Comparison of ENCODE assay signal across 11 cellular contexts in the genomic region with DNA sequence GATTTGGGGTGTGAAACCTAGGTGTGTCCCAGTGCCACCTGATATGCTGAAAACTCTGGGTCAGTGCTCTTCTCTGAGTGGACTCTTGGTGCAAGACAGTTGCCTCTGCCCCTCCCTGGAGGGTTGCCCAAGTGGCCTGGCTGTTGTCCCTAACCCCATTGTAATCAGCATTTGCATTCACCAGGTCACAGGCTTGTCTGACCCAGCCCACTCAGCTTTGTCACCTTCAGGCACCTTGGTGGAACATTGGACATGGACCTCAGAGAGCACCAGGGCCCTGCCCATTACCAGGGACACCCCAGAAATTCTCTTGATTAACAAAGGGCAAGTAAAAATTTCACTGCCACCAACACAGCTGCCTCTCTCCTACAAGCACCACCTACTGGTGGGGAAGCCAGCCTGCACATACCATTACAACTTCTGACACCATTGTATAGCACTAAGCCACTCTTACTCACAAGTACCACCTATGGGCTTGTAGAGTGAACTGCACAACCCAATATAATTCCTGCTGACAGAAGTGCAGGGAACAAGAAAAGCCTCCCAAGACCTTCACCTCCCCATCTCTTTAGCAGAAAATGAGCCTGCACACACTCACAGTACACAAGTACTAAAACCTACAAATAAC.
DNase-seq lines count a peak whose midpoint lies in the region; ATAC-seq and TF ChIP-seq lines count a peak whose summit lies in the region.
"Had no signal": no experiment of that assay in that cellular context is flagged by ENCODE, and none has a peak within 500 bp of the region (broad histone marks: within the 10 kb centered on the region; RNA-seq: fewer than 3 reads in every experiment).

No MANE protein-coding gene starts in this region.

- H3K9me3 Mint-ChIP-seq in nephron progenitor cell, result peaks cover 18% of the 10 kb centered on the region
- peaks cover 3 to 15% (median 12%) of the 10 kb centered on the region in 7 donors for H3K9me3 Mint-ChIP-seq in CD14-positive monocyte

- H3K27me3 Mint-ChIP-seq in nephron progenitor cell (ENCODE audit: low read depth, poor library complexity) (no peaks in the 10 kb centered on the region), CD14-positive monocyte (ENCODE audit: low read depth in 3 of 3) (no peaks in the 10 kb centered on the region)
- H3K27me3 Mint-ChIP-seq: IgD-negative memory B cell had no signal

- BruUV-seq in Panc1 (replicated peaks; lab: Mats Ljungman, UMichigan), result no TSS peak

- H3K4me3 Mint-ChIP-seq in nephron progenitor cell, result no peak overlapping the region
- H3K4me3 Mint-ChIP-seq in CD14-positive monocyte, result no peak overlapping the region
- H3K4me3 Mint-ChIP-seq: IgD-negative memory B cell had no signal

- H3K27ac Mint-ChIP-seq in nephron progenitor cell, result no peak overlapping the region
- H3K27ac Mint-ChIP-seq in CD14-positive monocyte, result no peak overlapping the region
- H3K27ac Mint-ChIP-seq: IgD-negative memory B cell had no signal

- H3K36me3 ChIP-seq in Panc1 (ENCODE audit: control insufficient read depth, insufficient read depth, low read length), result no peaks in the 10 kb centered on the region
- H3K36me3 ChIP-seq: thyroid gland had no signal

- H3K9me3 ChIP-seq in Panc1 (ENCODE audit: control insufficient read depth, insufficient read depth, low read depth, low read length), result no peaks in the 10 kb centered on the region
- H3K9me3 ChIP-seq: thyroid gland had no signal

- no peaks in the 10 kb centered on the region for H3K4me1 ChIP-seq in Panc1 (ENCODE audit: control insufficient read depth, insufficient read depth, low read length)
- H3K4me1 ChIP-seq: thyroid gland had no signal

- H3K27ac ChIP-seq in Panc1 (ENCODE audit: low read length), result no peak overlapping the region
- H3K27ac ChIP-seq: thyroid gland had no signal

- no peak overlapping the region for H3K4me3 ChIP-seq in Panc1 (ENCODE audit: low read depth in 2 of 2, low read length in 2 of 2)
- H3K4me3 ChIP-seq: thyroid gland had no signal

- intact Hi-C loops in Panc1 (cut with micrococcal nuclease; ENCODE audit: unreplicated experiment) (no loop called here), CD14-positive monocyte (cut with micrococcal nuclease) (no loop called here)

- H3K27me3 ChIP-seq in Panc1 (ENCODE audit: control insufficient read depth, insufficient read depth, low read length), result no peaks in the 10 kb centered on the region
- H3K27me3 ChIP-seq: thyroid gland had no signal

- CTCF ChIA-PET in Panc1 (lab: Charles Lee), result interaction anchor here (0.7 kb wide), 1 partner anchor 580 kb away, joined by 4 read pairs; no protein-coding TSS in a partner anchor

- TF ChIP-seq CTCF in Panc1 (IDR thresholded peaks at IDR 0.05), result peak; percentile 22; the same call in 1 of the 2 replicates
- TF ChIP-seq CTCF in nephron progenitor cell (IDR thresholded peaks at IDR 0.05), result peak; percentile 12
- no peak for TF ChIP-seq CTCF in CD14-positive monocyte (IDR thresholded peaks at IDR 0.05)

- H3K36me3 Mint-ChIP-seq in nephron progenitor cell (ENCODE audit: low read depth) (no peaks in the 10 kb centered on the region), CD14-positive monocyte (no peaks in the 10 kb centered on the region)
- H3K36me3 Mint-ChIP-seq: IgD-negative memory B cell had no signal

- ATAC-seq in HG03045 (IDR thresholded peaks at IDR 0.05; ENCODE audit: unreplicated experiment) (peak; percentile 46), Panc1 (no peak), GM19395 (IDR thresholded peaks at IDR 0.05; ENCODE audit: unreplicated experiment) (no peak)

- in situ Hi-C loops in Panc1 (cut with HindIII; ENCODE audit: low pct_unique_long_range_greater_than_20kb, low sequenced_read_pairs), result no loop called here

- DNase-seq in DMS 273 (lab: John Stamatoyannopoulos, UW; ENCODE audit: unreplicated experiment) (peak; percentile 47), DMS 273 treated with DMSO at 0.1 percent for 48 hours (lab: John Stamatoyannopoulos, UW) (no peak), Panc1 (ENCODE audit: low read depth, low spot score) (no peak), nephron progenitor cell (no peak), middle frontal gyrus (ENCODE audit: extremely low spot score, low spot score) (no peak), CD14-positive monocyte (ENCODE audit: low spot score) (no peak)
- DNase-seq: SHP77, thyroid gland had no signal

- POLR2A ChIA-PET in Panc1 (lab: Charles Lee), result no interaction called here

- H3K4me1 Mint-ChIP-seq in nephron progenitor cell, result no peaks in the 10 kb centered on the region
- no peaks in the 10 kb centered on the region for H3K4me1 Mint-ChIP-seq in CD14-positive monocyte
- H3K4me1 Mint-ChIP-seq: IgD-negative memory B cell had no signal
